Comparison of ENCODE assay signal across 9 cellular contexts in genomic region chr5:58582004-58582403, GRCh38. TPM values are rescaled to one million over a fixed set of nuclear protein-coding genes. Genes with fewer than 3 reads are reported as not detected.
DNase-seq lines count a peak whose midpoint lies in the region; TF ChIP-seq lines count a peak whose summit lies in the region.
"Had no signal": no experiment of that assay in that cellular context is flagged by ENCODE, and none has a peak within 500 bp of the region (broad histone marks: within the 10 kb centered on the region; RNA-seq: fewer than 3 reads in every experiment).

No MANE protein-coding gene starts in this region.

- H3K36me3 ChIP-seq in iPS-15b (ENCODE audit: control insufficient read depth, insufficient read depth, low read length) (no peaks in the 10 kb centered on the region), subcutaneous abdominal adipose tissue (ENCODE audit: control insufficient read depth in 5 of 5, insufficient read depth in 5 of 5, low read length in 5 of 5) (no peaks in the 10 kb centered on the region), OCI-LY7 (ENCODE audit: insufficient read depth, low read length) (no peaks in the 10 kb centered on the region)

- POLR2A ChIA-PET in OCI-LY7 (lab: Charles Lee) = no interaction called here

- intact Hi-C loops in OCI-LY7 (cut with micrococcal nuclease; ENCODE audit: unreplicated experiment) = no loop called here

- H3K4me3 ChIP-seq in AG09309 (ENCODE audit: control insufficient read depth, low read depth, low read length) (peak overlapping the region; percentile 40), LNCaP clone FGC (ENCODE audit: low read depth, low read length) (peak overlapping the region; percentile 53), WI38 (ENCODE audit: low read depth, low read length) (peak overlapping the region; percentile 63), iPS-15b (ENCODE audit: low read depth, low read length) (peak overlapping the region; percentile 99), subcutaneous abdominal adipose tissue (ENCODE audit: low read depth in 1 of 5, low read length in 5 of 5) (peak overlapping the region; percentile 68 to 87 (median 75)), OCI-LY7 (ENCODE audit: low read depth, low read length, poor library complexity, severe bottlenecking) (no peak overlapping the region)

- H2AFZ ChIP-seq in OCI-LY7 (ENCODE audit: low read length) = no peak overlapping the region

- H3K4me1 ChIP-seq in iPS-15b (ENCODE audit: control insufficient read depth, insufficient read depth, low read length) = no peaks in the 10 kb centered on the region
- peaks cover 4 to 18% (median 17%) of the 10 kb centered on the region in 5 donors for H3K4me1 ChIP-seq in subcutaneous abdominal adipose tissue (ENCODE audit: control insufficient read depth in 5 of 5, insufficient read depth in 5 of 5, low read length in 5 of 5)
- no peaks in the 10 kb centered on the region for H3K4me1 ChIP-seq in OCI-LY7 (ENCODE audit: insufficient read depth, low read length, poor library complexity, severe bottlenecking)

- BruUV-seq in OCI-LY7 (replicated peaks; lab: Mats Ljungman, UMichigan) = no TSS peak

- no peak overlapping the region for H3K27ac ChIP-seq in subcutaneous abdominal adipose tissue (ENCODE audit: low read depth, low read length)
- no peak overlapping the region for H3K27ac ChIP-seq in OCI-LY7 (ENCODE audit: low read depth, low read length, poor library complexity, severe bottlenecking)

- no peak overlapping the region for H3K4me2 ChIP-seq in OCI-LY7 (ENCODE audit: low read length)

- H3K27me3 ChIP-seq in iPS-15b (ENCODE audit: control insufficient read depth, insufficient read depth, low read length) (peaks cover 32% of the 10 kb centered on the region), subcutaneous abdominal adipose tissue (ENCODE audit: control insufficient read depth in 5 of 5, insufficient read depth in 4 of 5, low read length in 5 of 5) (peaks cover 0 to 9% (median 3%) of the 10 kb centered on the region in 5 donors)

- CTCF ChIA-PET in OCI-LY7 (lab: Charles Lee; ENCODE audit: unreplicated experiment) = no interaction called here

- H3K79me2 ChIP-seq in OCI-LY7 (ENCODE audit: insufficient read depth, low read depth, low read length) = no peaks in the 10 kb centered on the region

- TF ChIP-seq CTCF in AG09309 (IDR thresholded peaks at IDR 0.05; ENCODE audit: control insufficient read depth, insufficient read depth, low read depth, low read length, missing control alignments) (no peak), LNCaP clone FGC (IDR thresholded peaks at IDR 0.05; ENCODE audit: control insufficient read depth, extremely low read depth, insufficient read depth) (no peak), WI38 (IDR thresholded peaks at IDR 0.05; ENCODE audit: low read depth, low read length) (no peak), OCI-LY7 (conservative IDR thresholded peaks at IDR 0.05; ENCODE audit: low read length) (no peak)

- no peaks in the 10 kb centered on the region for H3K9me2 ChIP-seq in OCI-LY7 (ENCODE audit: insufficient read depth, low read length)

- H3K9ac ChIP-seq in iPS-15b (ENCODE audit: low read depth, low read length) = peak overlapping the region; percentile 68
- H3K9ac ChIP-seq in subcutaneous abdominal adipose tissue (ENCODE audit: low read length in 5 of 5) = peak overlapping the region in 3 of 5 donors; percentile 61 to 68 (median 68)

- no peaks in the 10 kb centered on the region for H3K9me3 ChIP-seq in iPS-15b (ENCODE audit: control insufficient read depth, insufficient read depth, low read length)
- H3K9me3 ChIP-seq in subcutaneous abdominal adipose tissue (ENCODE audit: control insufficient read depth in 5 of 5, low read length in 5 of 5) = peaks cover 0 to 2% (median 0%) of the 10 kb centered on the region in 5 donors
- H3K9me3 ChIP-seq in OCI-LY7 (ENCODE audit: low read length) = no peaks in the 10 kb centered on the region

- H4K20me1 ChIP-seq in OCI-LY7 (ENCODE audit: insufficient read depth, low read length) = no peaks in the 10 kb centered on the region

- DNase-seq in AG09309 (ENCODE audit: low read depth) = no peak
- DNase-seq in LNCaP clone FGC (ENCODE audit: low read depth) = no peak
- DNase-seq in OCI-LY7 (ENCODE audit: low spot score) = no peak
- no peak for DNase-seq in HT-29 (ENCODE audit: low spot score)
- no peak for DNase-seq in kidney tubule cell (ENCODE audit: low spot score)

RNA-seq across cellular contexts. Expression of gene RAB3C, which starts 0.9 kb away (rescaled TPM):
- total RNA-seq in OCI-LY7 (2014; rRNA removed; shearing (Covaris generic)) = not detected in 2 replicates
- not detected in 2 replicates for total RNA-seq in OCI-LY7 (2022)
- total RNA-seq in HT-29 (2014; rRNA removed; shearing (Covaris generic)) = not detected in 2 replicates
- total RNA-seq: GM12878 had no signal
